Comparison of ENCODE assay signal across 8 cellular contexts in the genomic region with DNA sequence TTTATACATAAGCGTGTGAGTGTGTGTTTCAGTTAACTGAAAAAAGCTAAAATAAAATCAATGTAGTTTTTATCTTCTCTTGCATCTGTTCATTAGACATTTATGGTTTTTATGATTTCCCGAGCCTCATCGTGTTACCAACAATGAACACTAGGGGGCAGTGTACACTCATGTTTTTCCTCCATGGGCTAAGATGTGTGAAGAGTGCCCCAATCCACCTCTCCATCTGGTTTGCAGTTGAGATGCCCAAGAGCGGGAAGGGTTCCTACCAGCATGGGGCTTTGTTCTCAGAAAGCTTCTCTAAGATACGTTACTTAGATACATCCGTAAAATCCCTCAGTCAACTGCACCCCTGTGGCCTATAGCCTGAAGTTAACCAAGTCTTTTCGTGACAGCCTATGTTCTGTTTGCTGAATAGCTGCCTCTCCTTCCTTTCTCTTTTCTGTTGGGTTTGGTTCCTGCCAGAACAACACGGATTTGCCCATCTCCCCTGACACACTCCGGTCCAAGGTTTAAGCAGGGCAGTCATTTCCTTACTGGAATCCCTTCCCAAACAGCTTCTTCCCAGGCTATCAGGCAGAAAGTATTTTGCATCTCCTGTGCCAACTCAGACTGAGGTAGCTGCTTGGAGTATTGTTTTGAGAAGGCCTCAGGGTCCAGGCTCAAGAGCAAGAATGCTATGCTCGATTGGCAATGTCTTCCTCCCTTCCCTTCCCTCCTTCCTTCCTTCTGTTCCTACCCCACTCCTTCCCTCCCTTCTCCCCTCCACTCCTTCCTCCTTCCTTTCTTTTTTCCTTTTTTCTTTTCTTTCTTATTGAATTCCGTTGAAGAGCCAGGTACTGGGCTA. TPM values are rescaled to one million over a fixed set of nuclear protein-coding genes. Genes with fewer than 3 reads are reported as not detected.
DNase-seq lines count a peak whose midpoint lies in the region; ATAC-seq and TF ChIP-seq lines count a peak whose summit lies in the region.

No MANE protein-coding gene starts in this region.

- H3K36me3 ChIP-seq in DND-41 (ENCODE audit: insufficient read depth, low read length) (no peaks in the 10 kb centered on the region), HEK293 (ENCODE audit: control insufficient read depth in 2 of 2, insufficient read depth in 1 of 2, low read length in 2 of 2) (no peaks in the 10 kb centered on the region), Panc1 (ENCODE audit: control insufficient read depth, insufficient read depth, low read length) (no peaks in the 10 kb centered on the region), heart right ventricle (no peaks in the 10 kb centered on the region), sigmoid colon (no peaks in the 10 kb centered on the region)

- intact Hi-C loops in Panc1 (cut with micrococcal nuclease; ENCODE audit: unreplicated experiment) = no loop called here
- intact Hi-C loops in heart right ventricle (cut with DNase I) = loop anchor here in 1 of 10 donors (10.0 kb wide), 1 partner anchor 1894 kb away; no protein-coding TSS in a partner anchor
- intact Hi-C loops in sigmoid colon (cut with DNase I) = no loop called here

- H3K4me3 Mint-ChIP-seq in activated naive CD8-positive, alpha-beta T cell treated with anti-CD3 and anti-CD28 coated beads for 36 hours = no peak overlapping the region

- H3K79me2 ChIP-seq in DND-41 (ENCODE audit: insufficient read depth, low read length) = no peaks in the 10 kb centered on the region

- no peak overlapping the region for H3K27ac Mint-ChIP-seq in activated naive CD8-positive, alpha-beta T cell treated with anti-CD3 and anti-CD28 coated beads for 36 hours

- WGBS in heart right ventricle, 2 donors = 57 to 60% methylated on average over 11 of the region's 11 CpGs
- 57 to 63% methylated on average over 11 of the region's 11 CpGs for WGBS in sigmoid colon, 2 donors

- H3K4me1 ChIP-seq in DND-41 (ENCODE audit: insufficient read depth, low read length) (no peaks in the 10 kb centered on the region), HEK293 (ENCODE audit: control insufficient read depth, insufficient read depth, low read length) (no peaks in the 10 kb centered on the region), Panc1 (ENCODE audit: control insufficient read depth, insufficient read depth, low read length) (no peaks in the 10 kb centered on the region), heart right ventricle (peaks cover 0 to 8% (median 0%) of the 10 kb centered on the region in 9 donors), sigmoid colon (no peaks in the 10 kb centered on the region)

- in situ Hi-C loops in Panc1 (cut with HindIII; ENCODE audit: low pct_unique_long_range_greater_than_20kb, low sequenced_read_pairs) = no loop called here

- H2AFZ ChIP-seq in DND-41 (ENCODE audit: low read depth, low read length) = no peak overlapping the region

- no TSS peak for BruUV-seq in Panc1 (replicated peaks; lab: Mats Ljungman, UMichigan)

- H3K9me3 Mint-ChIP-seq in activated naive CD8-positive, alpha-beta T cell treated with anti-CD3 and anti-CD28 coated beads for 36 hours = no peaks in the 10 kb centered on the region

- POLR2A ChIA-PET in HEK293 (lab: Yijun Ruan, JAX) (interaction anchor here (4.0 kb wide), 1 partner anchor 12 kb away, joined by 26 read pairs; a partner anchor contains a TSS), Panc1 (lab: Charles Lee) (no interaction called here)

- H3K4me1 Mint-ChIP-seq in activated naive CD8-positive, alpha-beta T cell treated with anti-CD3 and anti-CD28 coated beads for 36 hours = peaks cover 2% of the 10 kb centered on the region

- CTCF ChIA-PET in HEK293 (lab: Yijun Ruan, JAX) = interaction anchor here (0.5 to 6.2 kb wide), 77 partner anchors 8 to 1895 kb away, joined by 3 to 137 read pairs (median 4); a partner anchor contains a TSS
- CTCF ChIA-PET in Panc1 (lab: Charles Lee) = interaction anchor here (0.6 kb wide), 2 partner anchors 306 to 1987 kb away, joined by 3 to 10 read pairs; no protein-coding TSS in a partner anchor

- TF ChIP-seq CTCF in DND-41 (IDR thresholded peaks at IDR 0.05; ENCODE audit: borderline replicate concordance, extremely low read depth, low read length, poor library complexity, severe bottlenecking) = peak; percentile 84
- no peak; the same call in 1 of the 2 replicates for TF ChIP-seq CTCF in HEK293 (tag by site-specific recombination; IDR thresholded peaks at IDR 0.05)
- TF ChIP-seq CTCF in Panc1 (IDR thresholded peaks at IDR 0.05) = peak; percentile 81
- TF ChIP-seq CTCF in heart right ventricle (IDR thresholded peaks at IDR 0.05) = peak; percentile 56 to 83 (median 76)
- TF ChIP-seq CTCF in sigmoid colon (IDR thresholded peaks at IDR 0.05) = peak in 3 of 4 experiments; percentile 44 to 71 (median 55)

- peak; percentile 51 for DNase-seq in DND-41
- DNase-seq in Panc1 (ENCODE audit: low read depth, low spot score) = no peak
- DNase-seq in activated naive CD8-positive, alpha-beta T cell treated with anti-CD3 and anti-CD28 coated beads for 36 hours = peak; percentile 23
- DNase-seq in heart right ventricle = peak in 1 of 2 donors; percentile 20
- no peak for DNase-seq in sigmoid colon

- H3K9me3 ChIP-seq in DND-41 (ENCODE audit: insufficient read depth, low read length, severe bottlenecking) (no peaks in the 10 kb centered on the region), HEK293 (ENCODE audit: control insufficient read depth, insufficient read depth, low read depth, low read length) (no peaks in the 10 kb centered on the region), Panc1 (ENCODE audit: control insufficient read depth, insufficient read depth, low read depth, low read length) (no peaks in the 10 kb centered on the region), heart right ventricle (peaks cover 0 to 11% (median 0%) of the 10 kb centered on the region in 11 donors), sigmoid colon (no peaks in the 10 kb centered on the region)

- no peak for TF ChIP-seq POLR2A in sigmoid colon (IDR thresholded peaks at IDR 0.05)

- no peaks in the 10 kb centered on the region for H3K36me3 Mint-ChIP-seq in activated naive CD8-positive, alpha-beta T cell treated with anti-CD3 and anti-CD28 coated beads for 36 hours

- ATAC-seq in DND-41 (ENCODE audit: insufficient read depth, low read depth) = peak; percentile 70
- no peak for ATAC-seq in Panc1
- peak in 4 of 8 donors; percentile 61 to 76 (median 66) for ATAC-seq in heart right ventricle
- no peak for ATAC-seq in HG03460 (IDR thresholded peaks at IDR 0.05; ENCODE audit: unreplicated experiment)
- ATAC-seq in GM21723 (IDR thresholded peaks at IDR 0.05; ENCODE audit: unreplicated experiment) = no peak

- no peak overlapping the region for H3K9ac ChIP-seq in DND-41 (ENCODE audit: low read depth, low read length)

- no peak for TF ChIP-seq EP300 in sigmoid colon (IDR thresholded peaks at IDR 0.05)

- H3K27ac ChIP-seq in DND-41 (ENCODE audit: low read length) (no peak overlapping the region), HEK293 (ENCODE audit: extremely low read depth, low read depth, low read length) (no peak overlapping the region), Panc1 (ENCODE audit: low read length) (no peak overlapping the region), heart right ventricle (no peak overlapping the region), sigmoid colon (no peak overlapping the region)

- no peak overlapping the region for H3K4me2 ChIP-seq in DND-41 (ENCODE audit: insufficient read depth, low read length)

- no peak overlapping the region for H3K4me3 ChIP-seq in DND-41 (ENCODE audit: low read depth in 1 of 2, low read length in 2 of 2)
- no peak overlapping the region for H3K4me3 ChIP-seq in HEK293 (ENCODE audit: low read depth, low read length)
- no peak overlapping the region for H3K4me3 ChIP-seq in Panc1 (ENCODE audit: low read depth in 2 of 2, low read length in 2 of 2)
- H3K4me3 ChIP-seq in heart right ventricle = no peak overlapping the region
- H3K4me3 ChIP-seq in sigmoid colon = no peak overlapping the region

- H3K27me3 ChIP-seq in DND-41 (ENCODE audit: insufficient read depth, low read length, poor library complexity) = no peaks in the 10 kb centered on the region
- no peaks in the 10 kb centered on the region for H3K27me3 ChIP-seq in Panc1 (ENCODE audit: control insufficient read depth, insufficient read depth, low read length)
- peaks cover 0 to 4% (median 0%) of the 10 kb centered on the region in 7 donors for H3K27me3 ChIP-seq in heart right ventricle
- no peaks in the 10 kb centered on the region for H3K27me3 ChIP-seq in sigmoid colon

- no peaks in the 10 kb centered on the region for H4K20me1 ChIP-seq in DND-41 (ENCODE audit: insufficient read depth, low read length)

- peaks cover 4% of the 10 kb centered on the region for H3K27me3 Mint-ChIP-seq in activated naive CD8-positive, alpha-beta T cell treated with anti-CD3 and anti-CD28 coated beads for 36 hours

TF ChIP-seq in HEK293, 187 proteins besides CTCF, POLR2A, EP300 and RAD21:
- TF ChIP-seq ZNF654 (tag by site-specific recombination; IDR thresholded peaks at IDR 0.05; ENCODE audit: low read depth) = peak; percentile 78
- peak; percentile 56 for TF ChIP-seq ZBTB17 (tag by site-specific recombination; IDR thresholded peaks at IDR 0.05)
- TF ChIP-seq, protein P1, sequence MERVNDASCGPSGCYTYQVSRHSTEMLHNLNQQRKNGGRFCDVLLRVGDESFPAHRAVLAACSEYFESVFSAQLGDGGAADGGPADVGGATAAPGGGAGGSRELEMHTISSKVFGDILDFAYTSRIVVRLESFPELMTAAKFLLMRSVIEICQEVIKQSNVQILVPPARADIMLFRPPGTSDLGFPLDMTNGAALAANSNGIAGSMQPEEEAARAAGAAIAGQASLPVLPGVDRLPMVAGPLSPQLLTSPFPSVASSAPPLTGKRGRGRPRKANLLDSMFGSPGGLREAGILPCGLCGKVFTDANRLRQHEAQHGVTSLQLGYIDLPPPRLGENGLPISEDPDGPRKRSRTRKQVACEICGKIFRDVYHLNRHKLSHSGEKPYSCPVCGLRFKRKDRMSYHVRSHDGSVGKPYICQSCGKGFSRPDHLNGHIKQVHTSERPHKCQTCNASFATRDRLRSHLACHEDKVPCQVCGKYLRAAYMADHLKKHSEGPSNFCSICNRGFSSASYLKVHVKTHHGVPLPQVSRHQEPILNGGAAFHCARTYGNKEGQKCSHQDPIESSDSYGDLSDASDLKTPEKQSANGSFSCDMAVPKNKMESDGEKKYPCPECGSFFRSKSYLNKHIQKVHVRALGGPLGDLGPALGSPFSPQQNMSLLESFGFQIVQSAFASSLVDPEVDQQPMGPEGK (tag by site-specific recombination; IDR thresholded peaks at IDR 0.05) = no peak
TF ChIP-seq in HEK293: peak in this region for 2.

RNA-seq across cellular contexts. Expression of a gene that starts 12.9 kb away (rescaled TPM):
- total RNA-seq in Panc1 (2021; ENCODE audit: unreplicated experiment) (52.7 TPM), heart right ventricle (10 to 100 TPM; 54.2 to 76.8 (median 64.1) TPM), sigmoid colon (10 to 100 TPM; 46.9 to 67.0 (median 50.2) TPM)
- polyA plus RNA-seq in Panc1 (2012; ENCODE audit: insufficient read length) = 61.0 TPM
- 10 to 100 TPM; 90.2 to 90.3 TPM for total RNA-seq in activated naive CD8-positive, alpha-beta T cell treated with anti-CD3 and anti-CD28 coated beads for 36 hours
- polyA plus RNA-seq in heart right ventricle (10 to 100 TPM; 32.3 to 50.4 TPM), sigmoid colon (10 to 100 TPM; 12.7 to 39.6 (median 18.0) TPM)

Comparison
In these comparisons a context has a peak if more than half of its experiments do, and no peak if none do; other contexts are left out.
1. DNase-seq: peak in DND-41 (single experiment) and activated naive CD8-positive, alpha-beta T cell treated with anti-CD3 and anti-CD28 coated beads for 36 hours (single experiment); none in Panc1 (single experiment) and sigmoid colon (single experiment).